ENCODE assay signal across 18 cellular contexts in genomic region chr11:28144808-28145207, GRCh38. TPM values are rescaled to one million over a fixed set of nuclear protein-coding genes. Genes with fewer than 3 reads are reported as not detected.
DNase-seq lines count a peak whose midpoint lies in the region; ATAC-seq, FAIRE-seq and TF ChIP-seq lines count a peak whose summit lies in the region.
"Had no signal": no experiment of that assay in that cellular context is flagged by ENCODE, and none has a peak within 500 bp of the region (broad histone marks: within the 10 kb centered on the region; RNA-seq: fewer than 3 reads in every experiment).

No MANE protein-coding gene starts in this region.

- peaks cover 13% of the 10 kb centered on the region for H3F3A ChIP-seq in smooth muscle cell (ENCODE audit: low read depth)
- no peaks in the 10 kb centered on the region for H3F3A ChIP-seq in GM23338 (replicated peaks; ENCODE audit: low read depth)

- WGBS in smooth muscle cell (ENCODE audit: low lambda C conversion rate): 76% methylated on average over 2 of the region's 2 CpGs

- H3K4me3 Mint-ChIP-seq in GM23338: no peak overlapping the region
- H3K4me3 Mint-ChIP-seq in CD14-positive monocyte: no peak overlapping the region
- H3K4me3 Mint-ChIP-seq: activated B cell treated with CpG ODN at 0.5 μM for 24 hours; activated naive CD4-positive, alpha-beta T cell treated with anti-CD3 and anti-CD28 coated beads, Interleukin-2, amount 10 ng/mL, durations not matched to agents 7 days and 5 days; endodermal cell; immature natural killer cell had no signal

- dilution Hi-C loops in keratinocyte (cut with MboI; ENCODE audit: extremely low pct_ligation_motif_present, low sequenced_read_pairs): no loop called here

- ATAC-seq in sciatic nerve (no peak), GM23338 (no peak)

- no peaks in the 10 kb centered on the region for H3K9me2 ChIP-seq in GM23338 (ENCODE audit: insufficient read depth)

- H3K27ac Mint-ChIP-seq in GM23338: no peak overlapping the region
- H3K27ac Mint-ChIP-seq in CD14-positive monocyte: no peak overlapping the region
- H3K27ac Mint-ChIP-seq: activated B cell treated with CpG ODN at 0.5 μM for 24 hours; activated naive CD4-positive, alpha-beta T cell treated with anti-CD3 and anti-CD28 coated beads, Interleukin-2, amount 10 ng/mL, durations not matched to agents 7 days and 5 days; endodermal cell; immature natural killer cell; progenitor cell of endocrine pancreas had no signal

- H3K9me3 Mint-ChIP-seq in GM23338 (peaks cover 20% of the 10 kb centered on the region), CD14-positive monocyte (peaks cover 2 to 11% (median 6%) of the 10 kb centered on the region in 7 donors)

- H3K27ac ChIP-seq in keratinocyte (ENCODE audit: control insufficient read depth, insufficient read depth, low read length): no peak overlapping the region
- H3K27ac ChIP-seq in smooth muscle cell (ENCODE audit: low read depth): peak overlapping the region; percentile 13
- no peak overlapping the region for H3K27ac ChIP-seq in GM23338 (ENCODE audit: low read depth)
- H3K27ac ChIP-seq: PC-9 had no signal

- H3K9ac ChIP-seq in keratinocyte (ENCODE audit: control insufficient read depth, extremely low read depth, insufficient read depth, low read length) (no peak overlapping the region), smooth muscle cell (ENCODE audit: low read depth) (no peak overlapping the region)

- H2AFZ ChIP-seq in keratinocyte (ENCODE audit: control insufficient read depth, low read length): no peak overlapping the region
- H2AFZ ChIP-seq in smooth muscle cell (ENCODE audit: low read depth): no peak overlapping the region
- H2AFZ ChIP-seq in GM23338: no peak overlapping the region
- H2AFZ ChIP-seq: PC-9 had no signal

- H3K4me3 ChIP-seq in keratinocyte (ENCODE audit: control insufficient read depth in 2 of 3, extremely low read depth in 1 of 3, insufficient read depth in 2 of 3, low read depth in 1 of 3, low read length in 3 of 3): no peak overlapping the region
- no peak overlapping the region for H3K4me3 ChIP-seq in smooth muscle cell
- H3K4me3 ChIP-seq in GM23338: no peak overlapping the region
- H3K4me3 ChIP-seq: PC-9 had no signal

- no peaks in the 10 kb centered on the region for H3K36me3 ChIP-seq in keratinocyte (ENCODE audit: control insufficient read depth in 2 of 2, extremely low read depth in 1 of 2, insufficient read depth in 2 of 2, low read length in 2 of 2)
- H3K36me3 ChIP-seq in smooth muscle cell (ENCODE audit: low read depth): no peaks in the 10 kb centered on the region
- H3K36me3 ChIP-seq in GM23338 (ENCODE audit: insufficient read depth): no peaks in the 10 kb centered on the region; the same call in 1 of the 2 replicates

- H4K20me1 ChIP-seq in keratinocyte (ENCODE audit: control insufficient read depth, extremely low read depth, insufficient read depth, low read length) (no peaks in the 10 kb centered on the region), smooth muscle cell (ENCODE audit: low read depth) (no peaks in the 10 kb centered on the region), GM23338 (replicated peaks; ENCODE audit: insufficient read depth) (no peaks in the 10 kb centered on the region)

- H3K27me3 Mint-ChIP-seq in GM23338 (ENCODE audit: insufficient read depth, low read depth, poor library complexity): no peaks in the 10 kb centered on the region
- no peaks in the 10 kb centered on the region for H3K27me3 Mint-ChIP-seq in CD14-positive monocyte (ENCODE audit: low read depth in 3 of 3)
- H3K27me3 Mint-ChIP-seq: activated B cell treated with CpG ODN at 0.5 μM for 24 hours; activated naive CD4-positive, alpha-beta T cell treated with anti-CD3 and anti-CD28 coated beads, Interleukin-2, amount 10 ng/mL, durations not matched to agents 7 days and 5 days; progenitor cell of endocrine pancreas had no signal

- H3K27me3 ChIP-seq in keratinocyte (ENCODE audit: control insufficient read depth, extremely low read depth, insufficient read depth, low read length): no peaks in the 10 kb centered on the region
- H3K27me3 ChIP-seq in smooth muscle cell (ENCODE audit: low read depth): no peaks in the 10 kb centered on the region
- no peaks in the 10 kb centered on the region for H3K27me3 ChIP-seq in GM23338 (ENCODE audit: insufficient read depth)

- H3K4me1 ChIP-seq in keratinocyte (ENCODE audit: control insufficient read depth, extremely low read depth, insufficient read depth, low read length) (peaks cover 9% of the 10 kb centered on the region), smooth muscle cell (ENCODE audit: low read depth) (peaks cover 20% of the 10 kb centered on the region), GM23338 (ENCODE audit: insufficient read depth) (no peaks in the 10 kb centered on the region)

- no peaks in the 10 kb centered on the region for H3K4me1 Mint-ChIP-seq in GM23338
- H3K4me1 Mint-ChIP-seq in CD14-positive monocyte: no peaks in the 10 kb centered on the region
- H3K4me1 Mint-ChIP-seq: activated naive CD4-positive, alpha-beta T cell treated with anti-CD3 and anti-CD28 coated beads, Interleukin-2, amount 10 ng/mL, durations not matched to agents 7 days and 5 days had no signal

- peaks cover 7% of the 10 kb centered on the region for H3K9me3 ChIP-seq in keratinocyte (ENCODE audit: control insufficient read depth, low read depth, low read length)
- peaks cover 3% of the 10 kb centered on the region for H3K9me3 ChIP-seq in smooth muscle cell (replicated peaks; ENCODE audit: low read depth)

- no peaks in the 10 kb centered on the region for H3K9me1 ChIP-seq in keratinocyte (ENCODE audit: control insufficient read depth, extremely low read depth, insufficient read depth, low read length)

- peaks cover 22% of the 10 kb centered on the region for H3K36me3 Mint-ChIP-seq in GM23338 (ENCODE audit: low read depth)
- no peaks in the 10 kb centered on the region for H3K36me3 Mint-ChIP-seq in CD14-positive monocyte

- peak; percentile 20 for FAIRE-seq in keratinocyte (lab: Jason Lieb, UNC)

- H3K79me2 ChIP-seq in keratinocyte (ENCODE audit: control insufficient read depth, insufficient read depth, low read length) (no peaks in the 10 kb centered on the region), smooth muscle cell (ENCODE audit: low read depth) (no peaks in the 10 kb centered on the region), GM23338 (replicated peaks; ENCODE audit: insufficient read depth) (no peaks in the 10 kb centered on the region)

- no peak overlapping the region for H3K4me2 ChIP-seq in keratinocyte (ENCODE audit: control insufficient read depth, extremely low read depth, insufficient read depth, low read depth, low read length)
- peak overlapping the region; percentile 46 for H3K4me2 ChIP-seq in smooth muscle cell
- no peak overlapping the region for H3K4me2 ChIP-seq in GM23338
- H3K4me2 ChIP-seq: PC-9 had no signal

- TF ChIP-seq CTCF in keratinocyte (optimal IDR thresholded peaks at IDR 0.05 in 1 of 3, IDR thresholded peaks at IDR 0.05 in 1 of 3, conservative IDR thresholded peaks at IDR 0.05 in 1 of 3; ENCODE audit: extremely low read depth in 1 of 3, insufficient read depth in 2 of 3, low read length in 3 of 3) (no peak), smooth muscle cell (IDR thresholded peaks at IDR 0.05; ENCODE audit: borderline replicate concordance, insufficient read depth, poor library complexity, severe bottlenecking) (no peak), GM23338 (conservative IDR thresholded peaks at IDR 0.05; ENCODE audit: low read depth in 2 of 2) (no peak), CD14-positive monocyte (IDR thresholded peaks at IDR 0.05) (no peak)

- intact Hi-C loops in sciatic nerve (cut with DNase I): no loop called here
- intact Hi-C loops in CD14-positive monocyte (cut with micrococcal nuclease): no loop called here

- DNase-seq in LHCN-M2 (ENCODE audit: low read depth) (peak; percentile 67), amniotic epithelial cell (ENCODE audit: low read depth) (peak; percentile 18), keratinocyte (ENCODE audit: low read depth, low spot score) (no peak), smooth muscle cell (lab: John Stamatoyannopoulos, UW; ENCODE audit: unreplicated experiment) (no peak), sciatic nerve (ENCODE audit: low spot score) (no peak), GM23338 (ENCODE audit: low spot score) (no peak), CD14-positive monocyte (ENCODE audit: low spot score) (no peak)
- DNase-seq: activated B cell treated with CpG ODN at 0.5 μM for 24 hours; activated CD8-positive, alpha-beta memory T cell treated with anti-CD3 and anti-CD28 coated beads, Interleukin-2, amount 50 U/mL, for 4 hours; activated naive CD4-positive, alpha-beta T cell treated with anti-CD3 and anti-CD28 coated beads, Interleukin-2, amount 10 ng/mL, durations not matched to agents 7 days and 5 days; caudate nucleus; endodermal cell; immature natural killer cell; KBM-7; NCI-H1694 treated with DMSO at 0.1 percent for 48 hours; NCI-H526; PC-9 had no signal

RNA-seq across cellular contexts. Expression of gene METTL15, which starts 36.6 kb away (rescaled TPM):
- total RNA-seq in LHCN-M2 (2014; rRNA removed) (13.7 and 15.2 TPM in 2 replicates), smooth muscle cell (21.3 and 26.1 TPM in 2 replicates), sciatic nerve (21.0 TPM)
- 3.3 TPM for polyA plus RNA-seq in LHCN-M2 (2012)
- polyA plus RNA-seq in keratinocyte (6.4 to 10.0 TPM (median 8.3 TPM) in 3 replicates), smooth muscle cell (8.1 and 11.7 TPM in 2 replicates), GM23338 (2016; fragmentation: Nextera tagmentation; extraction: Ambion mirVana) (6.2 and 9.0 TPM in 2 replicates), CD14-positive monocyte (1 to 10 TPM; 2.6 to 2.9 TPM)
- 3.0 TPM for polyA plus RNA-seq in keratinocyte (2011; ENCODE audit: low read depth)
- 5.0 and 9.4 TPM in 2 replicates for polyA plus RNA-seq in keratinocyte (2011; cell fraction: cytosol; rRNA removed)
- 11.2 and 11.4 TPM in 2 replicates for polyA plus RNA-seq in keratinocyte (2011; cell fraction: nucleus; rRNA removed)
- 4.9 and 5.8 TPM in 2 replicates for polyA plus RNA-seq in keratinocyte (2012; ENCODE audit: low replicate concordance)
- polyA minus RNA-seq in keratinocyte: 5.5 to 20.4 TPM (median 19.6 TPM) in 3 replicates
- polyA minus RNA-seq in keratinocyte (2011; cell fraction: cytosol; rRNA and poly(A)+ RNA removed): 9.0 TPM
- 16.1 and 25.8 TPM in 2 replicates for polyA minus RNA-seq in keratinocyte (2011; cell fraction: nucleus; rRNA and poly(A)+ RNA removed)
- total RNA-seq in GM23338 (2014; rRNA removed; shearing (Covaris generic)): 13.0 and 19.8 TPM in 2 replicates

RNA-seq across cellular contexts. Expression of gene KIF18A, which starts 36.9 kb away (rescaled TPM):
- total RNA-seq in LHCN-M2 (2014; rRNA removed): 32.3 and 38.1 TPM in 2 replicates
- 3.3 TPM for polyA plus RNA-seq in LHCN-M2 (2012)
- polyA plus RNA-seq in keratinocyte: 1.1 to 6.1 TPM (median 3.8 TPM) in 3 replicates
- 0.10 TPM for polyA plus RNA-seq in keratinocyte (2011; ENCODE audit: low read depth)
- 1.0 and 2.2 TPM in 2 replicates for polyA plus RNA-seq in keratinocyte (2011; cell fraction: cytosol; rRNA removed)
- 2.0 and 2.4 TPM in 2 replicates for polyA plus RNA-seq in keratinocyte (2011; cell fraction: nucleus; rRNA removed)
- polyA plus RNA-seq in keratinocyte (2012; ENCODE audit: low replicate concordance): 0.16 and 3.0 TPM in 2 replicates
- 1.1 to 8.9 TPM (median 1.9 TPM) in 3 replicates for polyA minus RNA-seq in keratinocyte
- 0.96 TPM for polyA minus RNA-seq in keratinocyte (2011; cell fraction: cytosol; rRNA and poly(A)+ RNA removed)
- polyA minus RNA-seq in keratinocyte (2011; cell fraction: nucleus; rRNA and poly(A)+ RNA removed): 2.1 and 3.3 TPM in 2 replicates
- total RNA-seq in smooth muscle cell: 5.4 and 6.7 TPM in 2 replicates
- polyA plus RNA-seq in smooth muscle cell: 1.3 and 2.2 TPM in 2 replicates
- total RNA-seq in sciatic nerve: 0.89 TPM
- total RNA-seq in GM23338 (2014; rRNA removed; shearing (Covaris generic)): 25.9 and 26.5 TPM in 2 replicates
- 15.2 and 22.2 TPM in 2 replicates for polyA plus RNA-seq in GM23338 (2016; fragmentation: Nextera tagmentation; extraction: Ambion mirVana)
- under 1 TPM in 1 of 2 donors, not detected in 1; 0.73 TPM for polyA plus RNA-seq in CD14-positive monocyte

Comparison
In these comparisons a context has a peak if more than half of its experiments do, and no peak if none do; other contexts are left out.
1. DNase-seq: peak in LHCN-M2 (single experiment) and amniotic epithelial cell (single experiment); none in keratinocyte (single experiment), smooth muscle cell (single experiment), sciatic nerve (single experiment), GM23338 (single experiment) and CD14-positive monocyte (single experiment).